Comparison of ENCODE assay signal across 23 cellular contexts in genomic region chr14:100573009-100573756, GRCh38.
A peak's percentile ranks its signal among the peaks of the same experiment; 100 is the strongest.
DNase-seq lines count a peak whose midpoint lies in the region; FAIRE-seq and TF ChIP-seq lines count a peak whose summit lies in the region.
"Had no signal": no experiment of that assay in that cellular context is flagged by ENCODE, and none has a peak within 500 bp of the region (broad histone marks: within the 10 kb centered on the region; RNA-seq: fewer than 3 reads in every experiment).

No MANE protein-coding gene starts in this region.

- H3K4me3 ChIP-seq in DOHH2 (ENCODE audit: low read length) (no peak overlapping the region), HEK293 (ENCODE audit: low read depth, low read length) (no peak overlapping the region)
- H3K4me3 ChIP-seq: heart left ventricle, right atrium auricular region, stomach, tibial artery had no signal

- H3K9me2 ChIP-seq in DOHH2 (replicated peaks; ENCODE audit: control insufficient read depth, low read length), result no peaks in the 10 kb centered on the region

- H3K4me1 ChIP-seq in DOHH2 (ENCODE audit: control insufficient read depth, low read length) (peaks cover 7% of the 10 kb centered on the region), HEK293 (ENCODE audit: control insufficient read depth, insufficient read depth, low read length) (no peaks in the 10 kb centered on the region)
- H3K4me1 ChIP-seq: parathyroid adenoma had no signal

- peak overlapping the region; percentile 47 for H3K4me2 ChIP-seq in DOHH2 (ENCODE audit: low read length)

- no peaks in the 10 kb centered on the region for H3F3A ChIP-seq in DOHH2 (ENCODE audit: control insufficient read depth, insufficient read depth)

- CTCF ChIA-PET in HEK293 (lab: Yijun Ruan, JAX), result interaction anchor here (0.6 kb wide), 1 partner anchor 48 kb away, joined by 3 read pairs; no protein-coding TSS in a partner anchor

- H3K27ac ChIP-seq in DOHH2 (ENCODE audit: low read depth, low read length) (no peak overlapping the region), HEK293 (ENCODE audit: extremely low read depth, low read depth, low read length) (no peak overlapping the region)
- H3K27ac ChIP-seq: heart left ventricle, parathyroid adenoma, right atrium auricular region, stomach, tibial artery had no signal

- H4K20me1 ChIP-seq in DOHH2 (ENCODE audit: control insufficient read depth, insufficient read depth, low read depth, low read length), result no peaks in the 10 kb centered on the region

- H3K9me3 ChIP-seq in DOHH2 (ENCODE audit: control insufficient read depth, insufficient read depth, low read length), result no peaks in the 10 kb centered on the region
- H3K9me3 ChIP-seq in HEK293 (ENCODE audit: control insufficient read depth, insufficient read depth, low read depth, low read length), result no peaks in the 10 kb centered on the region
- H3K9me3 ChIP-seq: heart left ventricle, right atrium auricular region, stomach, tibial artery had no signal

- no peaks in the 10 kb centered on the region for H3K79me2 ChIP-seq in DOHH2 (ENCODE audit: control insufficient read depth, low read length)
- H3K79me2 ChIP-seq: parathyroid adenoma had no signal

- peak; percentile 92 for DNase-seq in NCI-H69 (lab: John Stamatoyannopoulos, UW)
- peak; percentile 88 for DNase-seq in iPS-NIHi7 (ENCODE audit: extremely low spot score)
- DNase-seq in globus pallidus (ENCODE audit: low spot score), result no peak
- DNase-seq in RCC 7860 (ENCODE audit: low spot score), result no peak
- no peak for DNase-seq in activated CD8-positive, alpha-beta memory T cell treated with anti-CD3 and anti-CD28 coated beads, Interleukin-2, amount 50 U/mL, for 4 hours
- DNase-seq: activated CD4-positive, alpha-beta T cell treated with anti-CD3 and anti-CD28 coated beads for 1 hour; activated CD8-positive, alpha-beta T cell treated with anti-CD3 and anti-CD28 coated beads for 36 hours; activated gamma-delta T cell; activated T-cell treated with anti-CD3 and anti-CD28 coated beads for 4 hours; DMS 273 treated with DMSO at 0.1 percent for 48 hours; islet precursor cell; left ventricle myocardium superior; NCI-H1092; NCI-H1930; NK-92 treated with Interleukin-12 subunit alpha and Interleukin-12 subunit beta, amount 100 ng/mL, for 24 hours; stomach; tibial artery had no signal

- peaks cover 7% of the 10 kb centered on the region; the same call in 1 of the 2 replicates for H3K27me3 ChIP-seq in DOHH2 (ENCODE audit: control insufficient read depth, low read length)

- H3K36me3 ChIP-seq in DOHH2 (ENCODE audit: control insufficient read depth, low read length) (no peaks in the 10 kb centered on the region), HEK293 (ENCODE audit: control insufficient read depth in 2 of 2, insufficient read depth in 1 of 2, low read length in 2 of 2) (no peaks in the 10 kb centered on the region)
- H3K36me3 ChIP-seq: heart left ventricle, right atrium auricular region, stomach, tibial artery had no signal

- FAIRE-seq in RCC 7860 (lab: Jason Lieb, UNC), result no peak
- FAIRE-seq: G401.6 had no signal

- POLR2A ChIA-PET in HEK293 (lab: Yijun Ruan, JAX), result no interaction called here

- TF ChIP-seq CTCF in DOHH2 (IDR thresholded peaks at IDR 0.05; ENCODE audit: low read depth, low read length, poor library complexity, severe bottlenecking) (no peak), HEK293 (tag by site-specific recombination; IDR thresholded peaks at IDR 0.05) (no peak)

TF ChIP-seq in HEK293, 187 proteins besides CTCF, POLR2A, EP300 and RAD21:
- no peak for TF ChIP-seq ZBTB21 (tag by site-specific recombination; IDR thresholded peaks at IDR 0.05)
- no peak for TF ChIP-seq ZNF449 (tag by site-specific recombination; IDR thresholded peaks at IDR 0.05)
- peak; percentile 57 for TF ChIP-seq GLIS1 (tag by site-specific recombination; IDR thresholded peaks at IDR 0.05)
- TF ChIP-seq ZFP37 (tag by site-specific recombination; IDR thresholded peaks at IDR 0.05), result no peak
- peak; percentile 82 for TF ChIP-seq ZIC2 (tag by site-specific recombination; IDR thresholded peaks at IDR 0.05)
- no peak for TF ChIP-seq PRDM6 (tag by site-specific recombination; IDR thresholded peaks at IDR 0.05)
- TF ChIP-seq ZNF549 (tag by site-specific recombination; IDR thresholded peaks at IDR 0.05), result no peak
- no peak for TF ChIP-seq ZBTB44 (tag by site-specific recombination; IDR thresholded peaks at IDR 0.05)
- TF ChIP-seq ZNF221 (tag by site-specific recombination; IDR thresholded peaks at IDR 0.05; ENCODE audit: borderline replicate concordance), result no peak
- no peak for TF ChIP-seq ZNF184 (tag by site-specific recombination; IDR thresholded peaks at IDR 0.05)
- peak; percentile 20; the same call in 1 of the 2 replicates for TF ChIP-seq GLIS2 (tag by site-specific recombination; IDR thresholded peaks at IDR 0.05)
- TF ChIP-seq ZNF423 (tag by site-specific recombination; IDR thresholded peaks at IDR 0.05), result no peak

Comparison
In these comparisons a context has a peak if more than half of its experiments do, and no peak if none do; other contexts are left out.
1. DNase-seq: peak in NCI-H69 (single experiment) and iPS-NIHi7 (single experiment); none in globus pallidus (single experiment), RCC 7860 (single experiment) and activated CD8-positive, alpha-beta memory T cell treated with anti-CD3 and anti-CD28 coated beads, Interleukin-2, amount 50 U/mL, for 4 hours (single experiment).